ENCODE assay signal across 15 cellular contexts in the genomic region with DNA sequence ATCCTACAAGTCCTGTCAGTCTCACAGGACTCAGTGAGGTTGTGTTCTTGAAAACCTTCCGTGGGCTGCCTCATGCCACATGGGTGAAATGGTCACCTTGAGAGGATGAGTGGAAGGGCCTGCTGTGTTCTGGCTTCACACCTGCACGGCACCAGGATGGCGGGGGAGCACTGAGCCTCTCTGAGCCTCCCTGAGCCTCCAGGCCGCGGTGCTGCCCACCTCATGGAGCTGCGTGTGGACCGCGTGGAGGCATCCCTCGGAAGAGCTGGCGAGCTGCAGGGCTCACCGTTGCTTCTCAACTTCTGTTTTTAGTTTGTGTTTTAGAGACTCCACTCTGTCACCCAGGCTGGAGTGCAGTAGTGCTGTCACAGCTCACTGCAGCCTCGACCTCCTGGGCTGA.
"Had no signal": no experiment of that assay in that cellular context is flagged by ENCODE, and none has a peak within 500 bp of the region (broad histone marks: within the 10 kb centered on the region; RNA-seq: fewer than 3 reads in every experiment).

No MANE protein-coding gene starts in this region.

- DNase-seq: hippocampal formation; left colon; left ventricle myocardium superior; mesendoderm; naive thymus-derived CD4-positive, alpha-beta T cell; nephron progenitor cell; small intestine; stimulated activated CD4-positive, alpha-beta T cell treated with anti-CD3 and anti-CD28 coated beads, Interleukin-12 subunit alpha, Interleukin-12 subunit beta, amount 100 ng/mL, for 4 hours; stimulated activated CD4-positive, alpha-beta T cell treated with anti-CD3 and anti-CD28 coated beads, Interleukin-2, amount 100 ng/mL, for 48 hours; stimulated activated naive CD4-positive, alpha-beta T cell treated with Interleukin-2 at 50 U/mL for 16 hours; trophoblast cell had no signal

- H3K36me3 ChIP-seq: neutrophil had no signal

- H3K4me3 Mint-ChIP-seq: dendritic cell treated with granulocyte-macrophage colony-stimulating factor and Interleukin-4, amounts not matched to agents 40 ng/mL and 50 ng/mL, for 4 days; naive thymus-derived CD4-positive, alpha-beta T cell; nephron progenitor cell had no signal

- ATAC-seq: esophagus mucosa; left colon; naive thymus-derived CD4-positive, alpha-beta T cell had no signal

- H3K4me3 ChIP-seq: heart left ventricle had no signal

- H3K27ac Mint-ChIP-seq: dendritic cell treated with granulocyte-macrophage colony-stimulating factor and Interleukin-4, amounts not matched to agents 40 ng/mL and 50 ng/mL, for 4 days; naive thymus-derived CD4-positive, alpha-beta T cell had no signal

- H3K36me3 Mint-ChIP-seq: naive thymus-derived CD4-positive, alpha-beta T cell had no signal

- H3K27me3 Mint-ChIP-seq: dendritic cell treated with granulocyte-macrophage colony-stimulating factor and Interleukin-4, amounts not matched to agents 40 ng/mL and 50 ng/mL, for 4 days had no signal

- H3K9me3 Mint-ChIP-seq: dendritic cell treated with granulocyte-macrophage colony-stimulating factor and Interleukin-4, amounts not matched to agents 40 ng/mL and 50 ng/mL, for 4 days; naive thymus-derived CD4-positive, alpha-beta T cell; nephron progenitor cell had no signal

- H3K9me3 ChIP-seq: heart left ventricle, neutrophil had no signal

- H3K27ac ChIP-seq: heart left ventricle, neutrophil had no signal

- H3K27me3 ChIP-seq: heart left ventricle had no signal
